ENCODE assay signal across 40 cellular contexts in genomic region chr13:78674638-78675037, GRCh38.
"Had no signal": no experiment of that assay in that cellular context is flagged by ENCODE, and none has a peak within 500 bp of the region (broad histone marks: within the 10 kb centered on the region; RNA-seq: fewer than 3 reads in every experiment).

No MANE protein-coding gene starts in this region.

- FAIRE-seq: astrocyte, bronchial epithelial cell had no signal

- H3K36me3 Mint-ChIP-seq: activated naive CD4-positive, alpha-beta T cell treated with anti-CD3 and anti-CD28 coated beads, Interleukin-2, amount 10 ng/mL, durations not matched to agents 7 days and 5 days; activated naive CD4-positive, alpha-beta T cell treated with anti-CD3 and anti-CD28 coated beads, Interleukin-2, amount 50 U/mL, for 24 hours; activated naive CD4-positive, alpha-beta T cell treated with anti-CD3 and anti-CD28 coated beads, Interleukin-2, amount 50 U/mL, for 72 hours; activated naive CD8-positive, alpha-beta T cell; activated naive CD8-positive, alpha-beta T cell treated with anti-CD3 and anti-CD28 coated beads for 36 hours; activated naive CD8-positive, alpha-beta T cell treated with anti-CD3 and anti-CD28 coated beads, Interleukin-2, amount 10 ng/mL, durations not matched to agents 7 days and 5 days; brain had no signal

- H3K4me3 ChIP-seq: adrenal gland, ascending aorta, body of pancreas, breast epithelium, cardiac muscle cell had no signal

- H3K4me1 ChIP-seq: adrenal gland, ascending aorta, body of pancreas, breast epithelium had no signal

- ATAC-seq: activated naive CD4-positive, alpha-beta T cell treated with anti-CD3 and anti-CD28 coated beads, Interleukin-2, amount 50 U/mL, for 72 hours; activated naive CD8-positive, alpha-beta T cell treated with anti-CD3 and anti-CD28 coated beads, Interleukin-2, amount 50 U/mL, for 24 hours; activated T-cell treated with anti-CD3 and anti-CD28 coated beads, Interleukin-2, amount 50 U/mL, for 4 hours; activated T-cell treated with anti-CD3 and anti-CD28 coated beads, Interleukin-2, amount 50 U/mL, for 72 hours; activated T-helper 17 cell treated with anti-CD3 and anti-CD28 coated beads, Interleukin-2, amount 50 U/mL, for 72 hours; body of pancreas had no signal

- H3K4me1 Mint-ChIP-seq: activated naive CD4-positive, alpha-beta T cell treated with anti-CD3 and anti-CD28 coated beads, Interleukin-2, amount 10 ng/mL, durations not matched to agents 7 days and 5 days; activated naive CD4-positive, alpha-beta T cell treated with anti-CD3 and anti-CD28 coated beads, Interleukin-2, amount 50 U/mL, for 24 hours; activated naive CD8-positive, alpha-beta T cell treated with anti-CD3 and anti-CD28 coated beads for 36 hours; activated naive CD8-positive, alpha-beta T cell treated with anti-CD3 and anti-CD28 coated beads, Interleukin-2, amount 10 ng/mL, durations not matched to agents 7 days and 5 days; activated naive CD8-positive, alpha-beta T cell treated with anti-CD3 and anti-CD28 coated beads, Interleukin-2, amount 50 U/mL, for 24 hours; activated T-helper 17 cell treated with anti-CD3 and anti-CD28 coated beads, Interleukin-2, amount 50 U/mL, for 72 hours; brain; central memory CD8-positive, alpha-beta T cell had no signal

- H3K36me3 ChIP-seq: adrenal gland, ascending aorta, brain microvascular endothelial cell, breast epithelium, cardiac muscle cell had no signal

- H3K27me3 ChIP-seq: adrenal gland, ascending aorta, body of pancreas, brain microvascular endothelial cell, cardiac muscle cell had no signal

- H3K4me3 Mint-ChIP-seq: activated naive CD4-positive, alpha-beta T cell treated with anti-CD3 and anti-CD28 coated beads for 36 hours; activated naive CD4-positive, alpha-beta T cell treated with anti-CD3 and anti-CD28 coated beads, Interleukin-2, amount 10 ng/mL, durations not matched to agents 7 days and 5 days; activated naive CD4-positive, alpha-beta T cell treated with anti-CD3 and anti-CD28 coated beads, Interleukin-2, amount 50 U/mL, for 24 hours; activated naive CD8-positive, alpha-beta T cell; activated naive CD8-positive, alpha-beta T cell treated with anti-CD3 and anti-CD28 coated beads for 36 hours; activated naive CD8-positive, alpha-beta T cell treated with anti-CD3 and anti-CD28 coated beads, Interleukin-2, amount 10 ng/mL, durations not matched to agents 7 days and 5 days; activated naive CD8-positive, alpha-beta T cell treated with anti-CD3 and anti-CD28 coated beads, Interleukin-2, amount 50 U/mL, for 24 hours; activated T-cell treated with anti-CD3 and anti-CD28 coated beads, Interleukin-2, amount 50 U/mL, for 24 hours; activated T-cell treated with anti-CD3 and anti-CD28 coated beads, Interleukin-2, amount 50 U/mL, for 4 hours; activated T-cell treated with anti-CD3 and anti-CD28 coated beads, Interleukin-2, amount 50 U/mL, for 72 hours; activated T-helper 1 cell treated with anti-CD3 and anti-CD28 coated beads, Interleukin-12 subunit alpha, Interleukin-12 subunit beta, Interleukin-2, Interleukin-4 antibody, amounts not matched to agents 30 ng/mL and 10 ng/mL and 1 ng/mL, durations not matched to agents 14 hours and 24 hours and 36 hours; activated T-helper 17 cell treated with anti-CD3 and anti-CD28 coated beads, Interleukin-2, amount 50 U/mL, for 72 hours; brain; central memory CD8-positive, alpha-beta T cell had no signal

- H3K27ac ChIP-seq: adrenal gland, ascending aorta, body of pancreas, brain microvascular endothelial cell, breast epithelium, cardiac muscle cell had no signal

- H3K27ac Mint-ChIP-seq: activated naive CD4-positive, alpha-beta T cell treated with anti-CD3 and anti-CD28 coated beads for 36 hours; activated naive CD4-positive, alpha-beta T cell treated with anti-CD3 and anti-CD28 coated beads, Interleukin-2, amount 10 ng/mL, durations not matched to agents 7 days and 5 days; activated naive CD4-positive, alpha-beta T cell treated with anti-CD3 and anti-CD28 coated beads, Interleukin-2, amount 50 U/mL, for 24 hours; activated naive CD4-positive, alpha-beta T cell treated with anti-CD3 and anti-CD28 coated beads, Interleukin-2, amount 50 U/mL, for 72 hours; activated naive CD8-positive, alpha-beta T cell; activated naive CD8-positive, alpha-beta T cell treated with anti-CD3 and anti-CD28 coated beads for 36 hours; activated naive CD8-positive, alpha-beta T cell treated with anti-CD3 and anti-CD28 coated beads, Interleukin-2, amount 10 ng/mL, durations not matched to agents 7 days and 5 days; activated naive CD8-positive, alpha-beta T cell treated with anti-CD3 and anti-CD28 coated beads, Interleukin-2, amount 50 U/mL, for 24 hours; activated T-cell treated with anti-CD3 and anti-CD28 coated beads, Interleukin-2, amount 50 U/mL, for 24 hours; activated T-helper 1 cell treated with anti-CD3 and anti-CD28 coated beads, Interleukin-12 subunit alpha, Interleukin-12 subunit beta, Interleukin-2, Interleukin-4 antibody, amounts not matched to agents 30 ng/mL and 10 ng/mL and 1 ng/mL, durations not matched to agents 14 hours and 24 hours and 36 hours; activated T-helper 17 cell treated with anti-CD3 and anti-CD28 coated beads, Interleukin-2, amount 50 U/mL, for 72 hours; activated T-helper 2 cell treated with anti-CD3 and anti-CD28 coated beads, Interferon-gamma antibody, Interleukin-2, Interleukin-4, amounts not matched to agents 10 μg/mL and 5 μg/mL and 100 μg/mL, durations not matched to agents 14 hours and 24 hours and 36 hours; brain had no signal

- DNase-seq: activated effector memory CD4-positive, alpha-beta T cell treated with anti-CD3 and anti-CD28 coated beads, Interleukin-2, amount 50 U/mL, for 16 hours; activated effector memory CD4-positive, alpha-beta T cell treated with Interleukin-2 at 50 U/mL for 16 hours; activated gamma-delta T cell; activated gamma-delta T cell treated with Interleukin-2 at 50 U/mL for 16 hours; activated naive CD4-positive, alpha-beta T cell; activated naive CD4-positive, alpha-beta T cell treated with anti-CD3 and anti-CD28 coated beads for 36 hours; activated naive CD4-positive, alpha-beta T cell treated with anti-CD3 and anti-CD28 coated beads, Interleukin-2, amount 10 ng/mL, durations not matched to agents 7 days and 5 days; activated naive CD4-positive, alpha-beta T cell treated with anti-CD3 and anti-CD28 coated beads, Interleukin-2, amount 50 U/mL, for 16 hours; activated naive CD4-positive, alpha-beta T cell treated with Interleukin-2 at 50 U/mL for 16 hours; activated naive CD8-positive, alpha-beta T cell treated with anti-CD3 and anti-CD28 coated beads for 36 hours; activated naive CD8-positive, alpha-beta T cell treated with anti-CD3 and anti-CD28 coated beads, Interleukin-2, amount 10 ng/mL, durations not matched to agents 7 days and 5 days; activated naive CD8-positive, alpha-beta T cell treated with anti-CD3 and anti-CD28 coated beads, Interleukin-2, amount 50 U/mL, for 24 hours; activated T-cell treated with anti-CD3 and anti-CD28 coated beads, Interleukin-2, amount 50 U/mL, for 1 hour; activated T-cell treated with anti-CD3 and anti-CD28 coated beads, Interleukin-2, amount 50 U/mL, for 24 hours; activated T-cell treated with anti-CD3 and anti-CD28 coated beads, Interleukin-2, amount 50 U/mL, for 4 hours; activated T-cell treated with anti-CD3 and anti-CD28 coated beads, Interleukin-2, amount 50 U/mL, for 48 hours; activated T-cell treated with anti-CD3 and anti-CD28 coated beads, Interleukin-2, amount 50 U/mL, for 72 hours; adrenal gland; amniotic stem cell; amygdala; anterior cingulate cortex; aorta; body of pancreas; brain microvascular endothelial cell; caudate nucleus; central memory CD4-positive, alpha-beta T cell; cerebellar nuclear complex had no signal

- H3K9me3 ChIP-seq: adrenal gland, ascending aorta, body of pancreas, breast epithelium had no signal

- H3K9me3 Mint-ChIP-seq: activated naive CD4-positive, alpha-beta T cell treated with anti-CD3 and anti-CD28 coated beads for 36 hours; activated naive CD4-positive, alpha-beta T cell treated with anti-CD3 and anti-CD28 coated beads, Interleukin-2, amount 10 ng/mL, durations not matched to agents 7 days and 5 days; activated naive CD4-positive, alpha-beta T cell treated with anti-CD3 and anti-CD28 coated beads, Interleukin-2, amount 50 U/mL, for 24 hours; activated naive CD4-positive, alpha-beta T cell treated with anti-CD3 and anti-CD28 coated beads, Interleukin-2, amount 50 U/mL, for 72 hours; activated naive CD8-positive, alpha-beta T cell treated with anti-CD3 and anti-CD28 coated beads for 36 hours; activated naive CD8-positive, alpha-beta T cell treated with anti-CD3 and anti-CD28 coated beads, Interleukin-2, amount 10 ng/mL, durations not matched to agents 7 days and 5 days; activated naive CD8-positive, alpha-beta T cell treated with anti-CD3 and anti-CD28 coated beads, Interleukin-2, amount 50 U/mL, for 24 hours; activated T-cell treated with anti-CD3 and anti-CD28 coated beads, Interleukin-2, amount 50 U/mL, for 24 hours; activated T-cell treated with anti-CD3 and anti-CD28 coated beads, Interleukin-2, amount 50 U/mL, for 4 hours; activated T-cell treated with anti-CD3 and anti-CD28 coated beads, Interleukin-2, amount 50 U/mL, for 72 hours; activated T-helper 1 cell treated with anti-CD3 and anti-CD28 coated beads, Interleukin-12 subunit alpha, Interleukin-12 subunit beta, Interleukin-2, Interleukin-4 antibody, amounts not matched to agents 30 ng/mL and 10 ng/mL and 1 ng/mL, durations not matched to agents 14 hours and 24 hours and 36 hours; activated T-helper 17 cell treated with anti-CD3 and anti-CD28 coated beads, Interleukin-2, amount 50 U/mL, for 72 hours; activated T-helper 2 cell treated with anti-CD3 and anti-CD28 coated beads, Interferon-gamma antibody, Interleukin-2, Interleukin-4, amounts not matched to agents 10 μg/mL and 5 μg/mL and 100 μg/mL, durations not matched to agents 14 hours and 24 hours and 36 hours; brain; central memory CD8-positive, alpha-beta T cell had no signal
